Comparison of ENCODE assay signal across 1 cellular context in the genomic region with DNA sequence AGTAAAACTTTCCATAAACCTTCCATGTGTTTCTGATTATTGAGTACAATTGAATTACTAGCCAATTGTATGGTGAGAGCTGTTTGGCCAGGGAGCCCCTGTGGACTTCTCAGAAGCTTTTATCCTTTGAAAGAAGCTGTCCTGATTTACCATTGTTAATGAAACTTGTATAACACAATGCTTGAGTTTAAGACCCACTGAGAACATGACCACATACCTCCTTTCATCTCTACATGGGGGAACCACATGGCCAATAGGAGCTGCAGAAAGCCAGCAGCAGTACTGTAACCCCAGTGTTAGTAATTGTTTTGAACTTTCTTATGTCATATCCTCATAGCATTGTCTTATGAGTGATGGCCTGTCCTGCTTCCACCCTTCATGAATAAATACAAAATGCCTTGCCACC.
TF ChIP-seq lines count a peak whose summit lies in the region.

No MANE protein-coding gene starts in this region.

TF ChIP-seq in H1, 55 proteins besides CTCF, POLR2A, EP300 and RAD21:
- TF ChIP-seq TEAD4 (IDR thresholded peaks at IDR 0.05; ENCODE audit: low read depth, low read length) = peak; percentile 80
- no peak for TF ChIP-seq CHD2 (IDR thresholded peaks at IDR 0.05; ENCODE audit: low read length)
- TF ChIP-seq TAF7 (optimal IDR thresholded peaks at IDR 0.05; ENCODE audit: borderline replicate concordance, low read depth, low read length) = no peak
- no peak for TF ChIP-seq ZNF274 (IDR thresholded peaks at IDR 0.05; ENCODE audit: borderline replicate concordance, extremely low read depth, low read length)
- 0 out of 4 replicates have a peak, but pooled peaks have one; percentile 32 to 79 for TF ChIP-seq HDAC2 (IDR thresholded peaks at IDR 0.05; ENCODE audit: borderline replicate concordance in 1 of 2, low read depth in 2 of 2, low read length in 2 of 2)
- TF ChIP-seq, protein P1, sequence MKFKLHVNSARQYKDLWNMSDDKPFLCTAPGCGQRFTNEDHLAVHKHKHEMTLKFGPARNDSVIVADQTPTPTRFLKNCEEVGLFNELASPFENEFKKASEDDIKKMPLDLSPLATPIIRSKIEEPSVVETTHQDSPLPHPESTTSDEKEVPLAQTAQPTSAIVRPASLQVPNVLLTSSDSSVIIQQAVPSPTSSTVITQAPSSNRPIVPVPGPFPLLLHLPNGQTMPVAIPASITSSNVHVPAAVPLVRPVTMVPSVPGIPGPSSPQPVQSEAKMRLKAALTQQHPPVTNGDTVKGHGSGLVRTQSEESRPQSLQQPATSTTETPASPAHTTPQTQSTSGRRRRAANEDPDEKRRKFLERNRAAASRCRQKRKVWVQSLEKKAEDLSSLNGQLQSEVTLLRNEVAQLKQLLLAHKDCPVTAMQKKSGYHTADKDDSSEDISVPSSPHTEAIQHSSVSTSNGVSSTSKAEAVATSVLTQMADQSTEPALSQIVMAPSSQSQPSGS (IDR thresholded peaks at IDR 0.05; ENCODE audit: low read length) = peak; percentile 95
- TF ChIP-seq PHF8 (conservative IDR thresholded peaks at IDR 0.05; ENCODE audit: low read depth, low read length) = no peak
- no peak for TF ChIP-seq TBP (IDR thresholded peaks at IDR 0.05; ENCODE audit: low read depth, low read length)
- peak in 1 of 2 experiments; percentile 86 for TF ChIP-seq BCL11A (IDR thresholded peaks at IDR 0.05; ENCODE audit: low read depth in 2 of 2, low read length in 2 of 2)
- 0 out of 2 replicates have a peak, but pooled peaks have one; percentile 46 for TF ChIP-seq CREB1 (IDR thresholded peaks at IDR 0.05)
- no peak for TF ChIP-seq GTF2F1 (IDR thresholded peaks at IDR 0.05; ENCODE audit: borderline replicate concordance, low read depth, low read length)
- TF ChIP-seq CBX8 (IDR thresholded peaks at IDR 0.05; ENCODE audit: borderline replicate concordance, low read depth, low read length) = no peak
- no peak for TF ChIP-seq NRF1 (IDR thresholded peaks at IDR 0.05; ENCODE audit: low read depth, low read length)
- no peak for TF ChIP-seq MAFK (IDR thresholded peaks at IDR 0.05; ENCODE audit: low read depth, low read length)
- TF ChIP-seq YY1 (IDR thresholded peaks at IDR 0.05; ENCODE audit: low read depth, low read length) = no peak
- no peak for TF ChIP-seq RFX5 (IDR thresholded peaks at IDR 0.05; ENCODE audit: borderline replicate concordance, low read depth, low read length)
- TF ChIP-seq CEBPB (IDR thresholded peaks at IDR 0.05; ENCODE audit: low read depth, low read length) = peak; percentile 57; the same call in 1 of the 2 replicates
- TF ChIP-seq ASH2L (IDR thresholded peaks at IDR 0.05; ENCODE audit: low read length) = no peak
- TF ChIP-seq SP2 (IDR thresholded peaks at IDR 0.05; ENCODE audit: low read length) = no peak
- TF ChIP-seq POLR2AphosphoS5 (IDR thresholded peaks at IDR 0.05; ENCODE audit: low read depth, low read length) = peak; percentile 32; the same call in 1 of the 2 replicates
- TF ChIP-seq CBX5 (IDR thresholded peaks at IDR 0.05; ENCODE audit: low read depth, low read length) = no peak
- no peak for TF ChIP-seq KDM5A (IDR thresholded peaks at IDR 0.05; ENCODE audit: low read length)
- TF ChIP-seq FOSL1 (IDR thresholded peaks at IDR 0.05; ENCODE audit: insufficient read depth, low read depth, low read length) = no peak
- TF ChIP-seq RBBP5 (IDR thresholded peaks at IDR 0.05; ENCODE audit: borderline replicate concordance, low read depth, low read length) = no peak
- TF ChIP-seq SP1 (IDR thresholded peaks at IDR 0.05; ENCODE audit: low read depth, low read length) = peak; percentile 87
- TF ChIP-seq BRCA1 (IDR thresholded peaks at IDR 0.05; ENCODE audit: low read depth, low read length) = no peak
- no peak for TF ChIP-seq USF2 (IDR thresholded peaks at IDR 0.05; ENCODE audit: low read length)
- no peak for TF ChIP-seq SIRT6 (IDR thresholded peaks at IDR 0.05; ENCODE audit: low read length)
- TF ChIP-seq SRF (IDR thresholded peaks at IDR 0.05; ENCODE audit: low read depth, low read length) = no peak
- TF ChIP-seq EZH2 (IDR thresholded peaks at IDR 0.05; ENCODE audit: low read depth, low read length, severe bottlenecking) = no peak
- no peak for TF ChIP-seq ATF3 (IDR thresholded peaks at IDR 0.05; ENCODE audit: insufficient read depth, low read depth, low read length)
- TF ChIP-seq TCF12 (IDR thresholded peaks at IDR 0.05; ENCODE audit: low read depth, low read length) = 0 out of 2 replicates have a peak, but pooled peaks have one; percentile 63
- no peak for TF ChIP-seq SIN3A (conservative IDR thresholded peaks at IDR 0.05 in 1 of 2, IDR thresholded peaks at IDR 0.05 in 1 of 2; ENCODE audit: low read depth in 1 of 2, low read length in 2 of 2)
- no peak for TF ChIP-seq SP4 (IDR thresholded peaks at IDR 0.05; ENCODE audit: low read length)
- TF ChIP-seq, protein P2, sequence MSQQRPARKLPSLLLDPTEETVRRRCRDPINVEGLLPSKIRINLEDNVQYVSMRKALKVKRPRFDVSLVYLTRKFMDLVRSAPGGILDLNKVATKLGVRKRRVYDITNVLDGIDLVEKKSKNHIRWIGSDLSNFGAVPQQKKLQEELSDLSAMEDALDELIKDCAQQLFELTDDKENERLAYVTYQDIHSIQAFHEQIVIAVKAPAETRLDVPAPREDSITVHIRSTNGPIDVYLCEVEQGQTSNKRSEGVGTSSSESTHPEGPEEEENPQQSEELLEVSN (IDR thresholded peaks at IDR 0.05) = no peak
- peak; percentile 91 for TF ChIP-seq CHD7 (IDR thresholded peaks at IDR 0.05; ENCODE audit: insufficient replicate concordance, low read length)
- no peak for TF ChIP-seq GABPA (IDR thresholded peaks at IDR 0.05; ENCODE audit: borderline replicate concordance, insufficient read depth, low read length)
- TF ChIP-seq JUND (IDR thresholded peaks at IDR 0.05; ENCODE audit: low read length) = peak; percentile 92
- no peak for TF ChIP-seq SUZ12 (IDR thresholded peaks at IDR 0.05; ENCODE audit: low read length)
- no peak for TF ChIP-seq RXRA (IDR thresholded peaks at IDR 0.05; ENCODE audit: insufficient read depth, low read depth, low read length)
- TF ChIP-seq RNF2 (IDR thresholded peaks at IDR 0.05; ENCODE audit: borderline replicate concordance, low read depth, low read length, missing control alignments, poor library complexity, severe bottlenecking) = no peak
- peak; percentile 48 for TF ChIP-seq CTBP2 (IDR thresholded peaks at IDR 0.05; ENCODE audit: borderline replicate concordance, insufficient read depth, insufficient read length, low read length)
- TF ChIP-seq TAF1 (IDR thresholded peaks at IDR 0.05; ENCODE audit: low read depth, low read length) = no peak
- TF ChIP-seq SAP30 (IDR thresholded peaks at IDR 0.05; ENCODE audit: insufficient read depth, insufficient replicate concordance, low read length) = no peak
- TF ChIP-seq KDM4A (IDR thresholded peaks at IDR 0.05; ENCODE audit: low read depth, low read length, severe bottlenecking) = no peak
- no peak for TF ChIP-seq EGR1 (IDR thresholded peaks at IDR 0.05; ENCODE audit: borderline replicate concordance, low read depth, low read length)
- peak; percentile 93 for TF ChIP-seq JUN (IDR thresholded peaks at IDR 0.05; ENCODE audit: low read depth, low read length)
- peak; percentile 28; the same call in 1 of the 2 replicates for TF ChIP-seq MAX (IDR thresholded peaks at IDR 0.05)
- peak; percentile 99 for TF ChIP-seq NANOG (IDR thresholded peaks at IDR 0.05; ENCODE audit: insufficient read depth, low read depth, low read length, poor library complexity, severe bottlenecking)
- TF ChIP-seq KDM1A (IDR thresholded peaks at IDR 0.05; ENCODE audit: borderline replicate concordance, low read length) = 0 out of 2 replicates have a peak, but pooled peaks have one; percentile 32
- 0 out of 2 replicates have a peak, but pooled peaks have one; percentile 1 for TF ChIP-seq POU5F1 (IDR thresholded peaks at IDR 0.05; ENCODE audit: low read depth, low read length)
- no peak for TF ChIP-seq CHD1 (IDR thresholded peaks at IDR 0.05; ENCODE audit: low read depth, low read length)
- no peak for TF ChIP-seq HDAC6 (IDR thresholded peaks at IDR 0.05; ENCODE audit: low read depth, low read length)
- no peak for TF ChIP-seq SIX5 (IDR thresholded peaks at IDR 0.05; ENCODE audit: low read depth, low read length)
